9 cellular contexts compared by ENCODE assay signal in genomic region chr20:22921595-22922421, GRCh38.
DNase-seq lines count a peak whose midpoint lies in the region; ATAC-seq and TF ChIP-seq lines count a peak whose summit lies in the region.
"Had no signal": no experiment of that assay in that cellular context is flagged by ENCODE, and none has a peak within 500 bp of the region (broad histone marks: within the 10 kb centered on the region; RNA-seq: fewer than 3 reads in every experiment).

No MANE protein-coding gene starts in this region.

- no peak overlapping the region for H2AK5ac ChIP-seq in trophoblast cell (ENCODE audit: low read length)

- no peak overlapping the region for H2BK12ac ChIP-seq in trophoblast cell (ENCODE audit: low read length)

- H3K79me2 ChIP-seq in trophoblast cell (ENCODE audit: control insufficient read depth, insufficient read depth, low read length, poor library complexity): no peaks in the 10 kb centered on the region

- H3K4me1 Mint-ChIP-seq in chondrocyte (ENCODE audit: low read depth) (peaks cover 48% of the 10 kb centered on the region), T-helper 17 cell (no peaks in the 10 kb centered on the region)

- H3K27me3 Mint-ChIP-seq in chondrocyte (ENCODE audit: low read depth): no peaks in the 10 kb centered on the region
- H3K27me3 Mint-ChIP-seq in T-helper 17 cell: no peaks in the 10 kb centered on the region

- no peak overlapping the region for H3K4me2 ChIP-seq in trophoblast cell (ENCODE audit: low read length)

- no peak overlapping the region for H3K14ac ChIP-seq in trophoblast cell (ENCODE audit: low read length)

- H2AFZ ChIP-seq in trophoblast cell (ENCODE audit: insufficient read depth, low read length, poor library complexity): no peak overlapping the region

- H3K36me3 ChIP-seq in trophoblast cell (ENCODE audit: control insufficient read depth in 1 of 2, insufficient read depth in 2 of 2, low read length in 2 of 2): no peaks in the 10 kb centered on the region

- H4K12ac ChIP-seq in trophoblast cell (ENCODE audit: low read depth, low read length): no peak overlapping the region

- DNase-seq in GF-D8 (lab: John Stamatoyannopoulos, UW) (peak; percentile 75), OCI-M2 (lab: John Stamatoyannopoulos, UW; ENCODE audit: unreplicated experiment) (peak; percentile 22), chondrocyte (ENCODE audit: low spot score) (no peak), trophoblast cell (peak; percentile 34 to 88), NCI-H2081 treated with DMSO at 0.1 percent for 48 hours (lab: John Stamatoyannopoulos, UW) (no peak), hypothalamus (lab: John Stamatoyannopoulos, UW) (no peak), GOT3 (lab: John Stamatoyannopoulos, UW) (no peak), T-helper 17 cell (no peak)

- H3K4ac ChIP-seq in trophoblast cell (ENCODE audit: low read depth, low read length): no peak overlapping the region

- H4K91ac ChIP-seq in trophoblast cell (ENCODE audit: low read depth, low read length): no peak overlapping the region

- H3K27ac Mint-ChIP-seq in chondrocyte (ENCODE audit: unreplicated experiment) (peak overlapping the region; percentile 72), T-helper 17 cell (no peak overlapping the region)

- no peak overlapping the region for H3K27ac ChIP-seq in trophoblast cell (ENCODE audit: low read depth, low read length)

- H3K4me1 ChIP-seq in trophoblast cell (ENCODE audit: control insufficient read depth in 1 of 2, insufficient read depth in 2 of 2, low read length in 2 of 2): no peaks in the 10 kb centered on the region

- WGBS in trophoblast cell (ENCODE audit: extremely low coverage, insufficient coverage, insufficient read length): no CpG with 5 or more reads among the region's 7 CpGs

- no peak overlapping the region for H3K4me3 Mint-ChIP-seq in chondrocyte (ENCODE audit: unreplicated experiment)
- H3K4me3 Mint-ChIP-seq in T-helper 17 cell: no peak overlapping the region

- H3K4me3 ChIP-seq in trophoblast cell (ENCODE audit: low read depth, low read length): no peak overlapping the region
- H3K4me3 ChIP-seq: skin epidermis had no signal

- H3K36me3 Mint-ChIP-seq in chondrocyte (ENCODE audit: low read depth) (no peaks in the 10 kb centered on the region), T-helper 17 cell (ENCODE audit: low read depth) (no peaks in the 10 kb centered on the region)

- no peak overlapping the region for H3K9ac ChIP-seq in trophoblast cell (ENCODE audit: low read length)

- H3K23ac ChIP-seq in trophoblast cell (ENCODE audit: low read length): no peak overlapping the region

- no peak for ATAC-seq in T-helper 17 cell

- H3K27me3 ChIP-seq in trophoblast cell (ENCODE audit: insufficient read depth, low read length): no peaks in the 10 kb centered on the region

- no peaks in the 10 kb centered on the region for H3K79me1 ChIP-seq in trophoblast cell (ENCODE audit: low read length)

- H3K9me3 Mint-ChIP-seq in chondrocyte (ENCODE audit: low read depth): no peaks in the 10 kb centered on the region

- no peak overlapping the region for H2BK120ac ChIP-seq in trophoblast cell (ENCODE audit: insufficient read depth, low read length, poor library complexity)

- no peak overlapping the region for H3K18ac ChIP-seq in trophoblast cell (ENCODE audit: low read length)

- H3K9me3 ChIP-seq in trophoblast cell (ENCODE audit: insufficient read depth, low read depth, low read length) (no peaks in the 10 kb centered on the region), T-helper 17 cell (ENCODE audit: control insufficient read depth, low read length, poor library complexity, severe bottlenecking) (no peaks in the 10 kb centered on the region)

- TF ChIP-seq CTCF in chondrocyte (IDR thresholded peaks at IDR 0.05): no peak

- no peak overlapping the region for H2BK5ac ChIP-seq in trophoblast cell (ENCODE audit: low read depth, low read length, poor library complexity)

- no peak overlapping the region for H4K8ac ChIP-seq in trophoblast cell (ENCODE audit: low read depth, low read length)

Comparison
In these comparisons a context has a peak if more than half of its experiments do, and no peak if none do; other contexts are left out.
1. DNase-seq: peak in GF-D8 (single experiment), OCI-M2 (single experiment) and trophoblast cell (2 of 2); none in chondrocyte (single experiment), NCI-H2081 treated with DMSO at 0.1 percent for 48 hours (single experiment), hypothalamus (0 of 51), GOT3 (single experiment) and T-helper 17 cell (0 of 3).